Comparison of ENCODE assay signal across 8 cellular contexts in genomic region chr16:89827383-89828198, GRCh38. TPM values are rescaled to one million over a fixed set of nuclear protein-coding genes. Genes with fewer than 3 reads are reported as not detected.
DNase-seq lines count a peak whose midpoint lies in the region; ATAC-seq and TF ChIP-seq lines count a peak whose summit lies in the region.

No MANE protein-coding gene starts in this region.

- peak overlapping the region; percentile 48 for H3K4me3 Mint-ChIP-seq in activated CD4-positive, alpha-beta T cell treated with anti-CD3 and anti-CD28 coated beads, Interleukin-2, amount 10 ng/mL, durations not matched to agents 7 days and 5 days

- no peaks in the 10 kb centered on the region for H3K36me3 Mint-ChIP-seq in activated CD4-positive, alpha-beta T cell treated with anti-CD3 and anti-CD28 coated beads, Interleukin-2, amount 10 ng/mL, durations not matched to agents 7 days and 5 days (ENCODE audit: low read depth)

- no peak for TF ChIP-seq CTCF in epithelial cell of esophagus (IDR thresholded peaks at IDR 0.05; ENCODE audit: insufficient read depth, low read depth, low read length, missing control alignments)

- CTCF ChIA-PET in activated CD4-positive, alpha-beta T cell treated with anti-CD3 and anti-CD28 coated beads, Interleukin-2, amount 10 ng/mL, durations not matched to agents 7 days and 5 days (lab: Charles Lee) = interaction anchor here (0.6 to 1.9 kb wide), 5 partner anchors 10 to 110 kb away, joined by 3 to 10 read pairs (median 4); no protein-coding TSS in a partner anchor

- peaks cover 20% of the 10 kb centered on the region for H3K27me3 Mint-ChIP-seq in activated CD4-positive, alpha-beta T cell treated with anti-CD3 and anti-CD28 coated beads, Interleukin-2, amount 10 ng/mL, durations not matched to agents 7 days and 5 days

- peaks cover 6% of the 10 kb centered on the region for H3K4me1 Mint-ChIP-seq in activated CD4-positive, alpha-beta T cell treated with anti-CD3 and anti-CD28 coated beads, Interleukin-2, amount 10 ng/mL, durations not matched to agents 7 days and 5 days

- H3K27ac Mint-ChIP-seq in activated CD4-positive, alpha-beta T cell treated with anti-CD3 and anti-CD28 coated beads, Interleukin-2, amount 10 ng/mL, durations not matched to agents 7 days and 5 days = no peak overlapping the region

- no peaks in the 10 kb centered on the region for H3K9me3 Mint-ChIP-seq in activated CD4-positive, alpha-beta T cell treated with anti-CD3 and anti-CD28 coated beads, Interleukin-2, amount 10 ng/mL, durations not matched to agents 7 days and 5 days

- POLR2A ChIA-PET in activated CD4-positive, alpha-beta T cell treated with anti-CD3 and anti-CD28 coated beads, Interleukin-2, amount 10 ng/mL, durations not matched to agents 7 days and 5 days (lab: Charles Lee) = no interaction called here

- peak overlapping the region; percentile 45 for H3K4me3 ChIP-seq in epithelial cell of esophagus (ENCODE audit: low read length)

- ATAC-seq in HG02798 (IDR thresholded peaks at IDR 0.05; ENCODE audit: poor library complexity, unreplicated experiment) = no peak

- no peak for DNase-seq in activated CD4-positive, alpha-beta T cell treated with anti-CD3 and anti-CD28 coated beads, Interleukin-2, amount 10 ng/mL, durations not matched to agents 7 days and 5 days
- no peak for DNase-seq in activated CD4-positive, alpha-beta T cell treated with anti-CD3 and anti-CD28 coated beads, Interleukin-2, amount 50 U/mL, for 4 hours
- DNase-seq in SK-N-DZ (ENCODE audit: low spot score) (peak; percentile 74), epithelial cell of esophagus (ENCODE audit: low read depth) (peak; percentile 51), mucosa of gallbladder (ENCODE audit: low spot score) (peak; percentile 34), D341Med (ENCODE audit: low spot score) (no peak), SKM-1 treated with dmso at 0.1 percent for 144 hours (lab: John Stamatoyannopoulos, UW; ENCODE audit: unreplicated experiment) (no peak)

RNA-seq across cellular contexts. Expression of gene SPIRE2, which starts 0.7 kb away (rescaled TPM):
- 1 to 10 TPM; 1.1 to 1.8 TPM for total RNA-seq in activated CD4-positive, alpha-beta T cell treated with anti-CD3 and anti-CD28 coated beads, Interleukin-2, amount 10 ng/mL, durations not matched to agents 7 days and 5 days
- polyA plus RNA-seq in SK-N-DZ (2014; cell fraction: cytosol; rRNA removed) = 32.1 and 39.3 TPM in 2 replicates
- 117 and 125 TPM in 2 replicates for polyA plus RNA-seq in SK-N-DZ (2014; cell fraction: nucleus; rRNA removed)
- 19.9 TPM for total RNA-seq in mucosa of gallbladder

RNA-seq across cellular contexts. Expression of gene FANCA, which starts 11.1 kb away (rescaled TPM):
- total RNA-seq in activated CD4-positive, alpha-beta T cell treated with anti-CD3 and anti-CD28 coated beads, Interleukin-2, amount 10 ng/mL, durations not matched to agents 7 days and 5 days = 100 to 1,000 TPM in 1 of 2 experiments, 10 to 100 TPM in 1; 97.1 to 111 TPM
- 104 and 130 TPM in 2 replicates for polyA plus RNA-seq in SK-N-DZ (2014; cell fraction: cytosol; rRNA removed)
- 682 and 973 TPM in 2 replicates for polyA plus RNA-seq in SK-N-DZ (2014; cell fraction: nucleus; rRNA removed)
- 3.8 TPM for total RNA-seq in mucosa of gallbladder

RNA-seq across cellular contexts. Expression of gene TCF25, which starts 45.8 kb away (rescaled TPM):
- total RNA-seq in activated CD4-positive, alpha-beta T cell treated with anti-CD3 and anti-CD28 coated beads, Interleukin-2, amount 10 ng/mL, durations not matched to agents 7 days and 5 days = 100 to 1,000 TPM; 148 to 168 TPM
- polyA plus RNA-seq in SK-N-DZ (2014; cell fraction: cytosol; rRNA removed) = 135 and 156 TPM in 2 replicates
- polyA plus RNA-seq in SK-N-DZ (2014; cell fraction: nucleus; rRNA removed) = 277 and 365 TPM in 2 replicates
- total RNA-seq in mucosa of gallbladder = 175 TPM

Comparison
In these comparisons a context has a peak if more than half of its experiments do, and no peak if none do; other contexts are left out.
1. DNase-seq: peak in SK-N-DZ (single experiment), epithelial cell of esophagus (single experiment) and mucosa of gallbladder (single experiment); none in activated CD4-positive, alpha-beta T cell treated with anti-CD3 and anti-CD28 coated beads, Interleukin-2, amount 10 ng/mL, durations not matched to agents 7 days and 5 days (single experiment), activated CD4-positive, alpha-beta T cell treated with anti-CD3 and anti-CD28 coated beads, Interleukin-2, amount 50 U/mL, for 4 hours (0 of 2), D341Med (single experiment) and SKM-1 treated with dmso at 0.1 percent for 144 hours (single experiment).
2. RNA of gene FANCA, which starts 11.1 kb away (total RNA-seq): 97.1 to 111 TPM in activated CD4-positive, alpha-beta T cell treated with anti-CD3 and anti-CD28 coated beads, Interleukin-2, amount 10 ng/mL, durations not matched to agents 7 days and 5 days; 3.8 TPM in mucosa of gallbladder (single experiment); every median in the first group is over 10 times any median in the second.